In the genomic region with DNA sequence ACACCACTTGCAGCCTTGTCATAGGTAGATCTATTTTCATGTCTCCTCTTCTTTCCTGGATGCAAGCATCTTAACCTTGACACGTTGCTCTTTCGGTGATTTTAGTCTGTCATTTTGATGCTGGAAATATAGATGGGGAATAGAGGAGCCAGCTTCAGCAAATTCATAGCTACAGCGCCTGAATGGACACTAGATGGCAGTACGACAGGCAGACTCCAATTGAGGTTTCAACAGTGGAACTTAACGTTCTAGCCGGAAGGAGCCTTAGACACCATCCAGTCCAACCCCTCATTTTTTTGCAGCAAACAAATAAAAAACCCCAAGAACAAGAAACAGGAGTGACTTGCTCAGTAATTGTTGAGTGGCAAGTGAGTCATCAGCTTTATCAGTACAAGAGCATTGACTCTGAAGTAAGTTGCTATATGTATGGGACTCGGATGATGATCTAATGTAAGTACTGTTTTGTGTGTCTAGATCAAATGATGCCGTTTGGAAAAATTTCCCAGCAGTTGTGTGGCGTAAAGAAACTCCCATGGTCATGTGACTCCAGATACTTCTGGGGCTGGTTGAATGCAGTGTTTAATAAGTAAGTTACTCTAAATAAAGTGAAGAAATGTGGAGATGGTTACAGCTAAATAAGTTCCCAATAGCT, we compare ENCODE assay signal across 8 cellular contexts. TPM values are rescaled to one million over a fixed set of nuclear protein-coding genes. Genes with fewer than 3 reads are reported as not detected.
DNase-seq lines count a peak whose midpoint lies in the region; ATAC-seq and TF ChIP-seq lines count a peak whose summit lies in the region.

No MANE protein-coding gene starts in this region.

- H4K20me1 ChIP-seq in OCI-LY3 (ENCODE audit: insufficient read depth, low read length) (0 out of 2 replicates have a peak, but pooled peaks cover 4% of the 10 kb centered on the region), neural cell (ENCODE audit: insufficient read depth) (no peaks in the 10 kb centered on the region)

- H3K9ac ChIP-seq in OCI-LY3 (ENCODE audit: low read length) = peak overlapping the region; percentile 18; the same call in 1 of the 2 replicates
- peak overlapping the region; percentile 36 for H3K9ac ChIP-seq in neural cell (ENCODE audit: low read length)

- peak; percentile 82 for TF ChIP-seq RAD21 in neural cell (conservative IDR thresholded peaks at IDR 0.05)

- TF ChIP-seq CTCF in OCI-LY3 (IDR thresholded peaks at IDR 0.05; ENCODE audit: low read depth, low read length) (peak; percentile 95), esophagus squamous epithelium (IDR thresholded peaks at IDR 0.05) (peak; percentile 78 to 90 (median 82)), neural cell (IDR thresholded peaks at IDR 0.05; ENCODE audit: poor library complexity, severe bottlenecking) (peak; percentile 92)

- H2AFZ ChIP-seq in OCI-LY3 (ENCODE audit: low read depth, low read length) = no peak overlapping the region; the same call in 1 of the 2 replicates
- H2AFZ ChIP-seq in neural cell (ENCODE audit: low read depth, low read length) = no peak overlapping the region

- H3K4me2 ChIP-seq in OCI-LY3 (ENCODE audit: low read length) (peak overlapping the region; percentile 60), neural cell (ENCODE audit: low read length) (no peak overlapping the region)

- ATAC-seq in GM21526 (IDR thresholded peaks at IDR 0.05; ENCODE audit: low FRiP score, unreplicated experiment) = peak; percentile 84

- peak overlapping the region; percentile 59 for H3K4me3 ChIP-seq in OCI-LY3 (ENCODE audit: low read length)
- peak overlapping the region in 2 of 4 donors; percentile 26 to 54 for H3K4me3 ChIP-seq in esophagus squamous epithelium
- H3K4me3 ChIP-seq in neural cell (ENCODE audit: low read length) = no peak overlapping the region

- H3K27me3 ChIP-seq in OCI-LY3 (ENCODE audit: low read depth, low read length) (no peaks in the 10 kb centered on the region), esophagus squamous epithelium (no peaks in the 10 kb centered on the region), neural cell (ENCODE audit: insufficient read depth, low read depth, low read length) (no peaks in the 10 kb centered on the region)

- H3F3A ChIP-seq in neural cell (ENCODE audit: insufficient read depth, low read length, poor library complexity, severe bottlenecking) = peaks cover 4% of the 10 kb centered on the region

- DNase-seq in DMS53 treated with DMSO at 0.1 percent for 48 hours (lab: John Stamatoyannopoulos, UW; ENCODE audit: unreplicated experiment) = peak; percentile 91
- DNase-seq in HuH-7 (ENCODE audit: low spot score) = peak; percentile 29
- DNase-seq in activated T-cell treated with anti-CD3 and anti-CD28 coated beads for 48 hours (ENCODE audit: low read depth) = peak; percentile 33
- DNase-seq in esophagus squamous epithelium (lab: John Stamatoyannopoulos, UW) = no peak
- DNase-seq in substantia nigra (lab: John Stamatoyannopoulos, UW) = peak in 39 of 49 donors; percentile 8 to 79 (median 49)

- H3K4me1 ChIP-seq in OCI-LY3 (ENCODE audit: low read length) (peaks cover 18% of the 10 kb centered on the region), esophagus squamous epithelium (peaks cover 6 to 45% (median 27%) of the 10 kb centered on the region in 3 donors)

- intact Hi-C loops in esophagus squamous epithelium (cut with DNase I) = loop anchor here (5.0 kb wide), 1 partner anchor 211 kb away; the partner anchor contains the start of gene MAP4K5

- H3K36me3 ChIP-seq in OCI-LY3 (replicated peaks; ENCODE audit: low read depth, low read length) (peaks cover 7% of the 10 kb centered on the region), esophagus squamous epithelium (peaks cover 0 to 36% (median 0%) of the 10 kb centered on the region in 3 donors), neural cell (ENCODE audit: insufficient read depth, low read length) (no peaks in the 10 kb centered on the region)

- H3K79me2 ChIP-seq in OCI-LY3 (ENCODE audit: low read length) = no peaks in the 10 kb centered on the region
- H3K79me2 ChIP-seq in neural cell (replicated peaks; ENCODE audit: insufficient read depth, low read length) = peaks cover 12% of the 10 kb centered on the region

- 2 to 3% methylated on average over 9 of the region's 9 CpGs for WGBS in esophagus squamous epithelium, 2 donors

- TF ChIP-seq EP300 in neural cell (conservative IDR thresholded peaks at IDR 0.05; ENCODE audit: poor library complexity, severe bottlenecking) = no peak

- H3K9me2 ChIP-seq in neural cell (ENCODE audit: insufficient read depth, low read length) = no peaks in the 10 kb centered on the region

- TF ChIP-seq POLR2A in esophagus squamous epithelium (IDR thresholded peaks at IDR 0.05) = no peak

- no peaks in the 10 kb centered on the region for H3K9me3 ChIP-seq in OCI-LY3 (ENCODE audit: insufficient read depth, low read length)
- H3K9me3 ChIP-seq in esophagus squamous epithelium = no peaks in the 10 kb centered on the region
- H3K9me3 ChIP-seq in neural cell (ENCODE audit: low read length) = no peaks in the 10 kb centered on the region

- H3K27ac ChIP-seq in OCI-LY3 (ENCODE audit: low read length) (peak overlapping the region; percentile 29; the same call in 1 of the 2 replicates), esophagus squamous epithelium (peak overlapping the region; percentile 71 to 87 (median 81)), neural cell (ENCODE audit: low read length) (peak overlapping the region; percentile 28), substantia nigra (ENCODE audit: low read depth, low read length, poor library complexity, severe bottlenecking) (peak overlapping the region; percentile 47)

TF ChIP-seq in neural cell, 6 proteins besides CTCF, POLR2A, EP300 and RAD21:
- TF ChIP-seq MXI1 (conservative IDR thresholded peaks at IDR 0.05; ENCODE audit: poor library complexity, severe bottlenecking) = peak; percentile 33
- TF ChIP-seq TAF1 (IDR thresholded peaks at IDR 0.05; ENCODE audit: low read depth) = no peak
- TF ChIP-seq SMC3 (conservative IDR thresholded peaks at IDR 0.05; ENCODE audit: poor library complexity) = peak; percentile 88
- no peak for TF ChIP-seq POLR2AphosphoS5 (IDR thresholded peaks at IDR 0.05)

RNA-seq across cellular contexts. Expression of gene DMAC2L, which starts 9.0 kb away (rescaled TPM):
- 10 to 100 TPM; 13.4 to 21.7 (median 16.6) TPM for total RNA-seq in esophagus squamous epithelium
- 17.1 and 17.9 TPM in 2 replicates for polyA plus RNA-seq in neural cell
- polyA minus RNA-seq in neural cell = 20.9 and 23.3 TPM in 2 replicates

RNA-seq across cellular contexts. Expression of gene L2HGDH, which starts 9.1 kb away (rescaled TPM):
- total RNA-seq in esophagus squamous epithelium = 10 to 100 TPM in 2 of 4 donors, 1 to 10 TPM in 2; 6.5 to 14.2 (median 9.3) TPM
- polyA plus RNA-seq in neural cell = 8.9 and 9.9 TPM in 2 replicates
- polyA minus RNA-seq in neural cell = 21.4 and 24.0 TPM in 2 replicates

Comparison
In these comparisons a context has a peak if more than half of its experiments do, and no peak if none do; other contexts are left out.
1. H3K27ac ChIP-seq: peak in every context shown above with its lines; median percentile 81 in esophagus squamous epithelium; 47 in substantia nigra; 29 in OCI-LY3; 28 in neural cell.